In the genomic region with DNA sequence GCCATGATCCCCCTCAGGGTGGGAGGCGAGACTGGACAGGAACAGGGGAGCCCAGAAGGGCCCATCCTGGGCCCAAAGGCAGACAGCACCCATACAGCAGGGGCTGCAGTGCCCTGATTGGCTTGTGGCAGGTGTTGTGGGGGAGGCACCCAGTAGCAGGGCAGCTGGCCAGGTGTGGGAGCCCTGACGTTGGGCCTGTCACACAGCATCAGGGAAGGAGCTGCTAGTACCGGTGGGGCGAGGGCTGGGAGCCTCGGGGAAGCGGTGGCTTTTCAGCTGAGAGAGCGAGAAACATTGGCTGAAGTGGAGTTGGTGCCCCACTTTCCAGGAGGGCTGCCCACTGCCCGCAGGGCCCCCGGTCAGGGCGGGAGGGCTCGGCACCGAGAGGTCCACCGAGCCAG, we compare ENCODE assay signal across 1 cellular context.
TF ChIP-seq lines count a peak whose summit lies in the region.

No MANE protein-coding gene starts in this region.

TF ChIP-seq in HepG2, 621 proteins besides CTCF, POLR2A, EP300 and RAD21:
- TF ChIP-seq, protein P1, sequence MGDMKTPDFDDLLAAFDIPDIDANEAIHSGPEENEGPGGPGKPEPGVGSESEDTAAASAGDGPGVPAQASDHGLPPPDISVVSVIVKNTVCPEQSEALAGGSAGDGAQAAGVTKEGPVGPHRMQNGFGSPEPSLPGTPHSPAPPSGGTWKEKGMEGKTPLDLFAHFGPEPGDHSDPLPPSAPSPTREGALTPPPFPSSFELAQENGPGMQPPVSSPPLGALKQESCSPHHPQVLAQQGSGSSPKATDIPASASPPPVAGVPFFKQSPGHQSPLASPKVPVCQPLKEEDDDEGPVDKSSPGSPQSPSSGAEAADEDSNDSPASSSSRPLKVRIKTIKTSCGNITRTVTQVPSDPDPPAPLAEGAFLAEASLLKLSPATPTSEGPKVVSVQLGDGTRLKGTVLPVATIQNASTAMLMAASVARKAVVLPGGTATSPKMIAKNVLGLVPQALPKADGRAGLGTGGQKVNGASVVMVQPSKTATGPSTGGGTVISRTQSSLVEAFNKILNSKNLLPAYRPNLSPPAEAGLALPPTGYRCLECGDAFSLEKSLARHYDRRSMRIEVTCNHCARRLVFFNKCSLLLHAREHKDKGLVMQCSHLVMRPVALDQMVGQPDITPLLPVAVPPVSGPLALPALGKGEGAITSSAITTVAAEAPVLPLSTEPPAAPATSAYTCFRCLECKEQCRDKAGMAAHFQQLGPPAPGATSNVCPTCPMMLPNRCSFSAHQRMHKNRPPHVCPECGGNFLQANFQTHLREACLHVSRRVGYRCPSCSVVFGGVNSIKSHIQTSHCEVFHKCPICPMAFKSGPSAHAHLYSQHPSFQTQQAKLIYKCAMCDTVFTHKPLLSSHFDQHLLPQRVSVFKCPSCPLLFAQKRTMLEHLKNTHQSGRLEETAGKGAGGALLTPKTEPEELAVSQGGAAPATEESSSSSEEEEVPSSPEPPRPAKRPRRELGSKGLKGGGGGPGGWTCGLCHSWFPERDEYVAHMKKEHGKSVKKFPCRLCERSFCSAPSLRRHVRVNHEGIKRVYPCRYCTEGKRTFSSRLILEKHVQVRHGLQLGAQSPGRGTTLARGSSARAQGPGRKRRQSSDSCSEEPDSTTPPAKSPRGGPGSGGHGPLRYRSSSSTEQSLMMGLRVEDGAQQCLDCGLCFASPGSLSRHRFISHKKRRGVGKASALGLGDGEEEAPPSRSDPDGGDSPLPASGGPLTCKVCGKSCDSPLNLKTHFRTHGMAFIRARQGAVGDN (CRISPR knock-in tag; IDR thresholded peaks at IDR 0.05), result 0 out of 2 replicates have a peak, but pooled peaks have one; percentile 6
- 0 out of 2 replicates have a peak, but pooled peaks have one; percentile 42 for TF ChIP-seq HNRNPL (IDR thresholded peaks at IDR 0.05; ENCODE audit: low read depth, low read length)
- TF ChIP-seq, protein P2, sequence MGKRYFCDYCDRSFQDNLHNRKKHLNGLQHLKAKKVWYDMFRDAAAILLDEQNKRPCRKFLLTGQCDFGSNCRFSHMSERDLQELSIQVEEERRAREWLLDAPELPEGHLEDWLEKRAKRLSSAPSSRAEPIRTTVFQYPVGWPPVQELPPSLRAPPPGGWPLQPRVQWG (CRISPR knock-in tag; IDR thresholded peaks at IDR 0.05; ENCODE audit: borderline replicate concordance, low read depth), result no peak
